In genomic region chr6:2695464-2696095, GRCh38 we compare ENCODE assay signal across 9 cellular contexts. TPM values are rescaled to one million over a fixed set of nuclear protein-coding genes. Genes with fewer than 3 reads are reported as not detected.
DNase-seq lines count a peak whose midpoint lies in the region; ATAC-seq and TF ChIP-seq lines count a peak whose summit lies in the region.
"Had no signal": no experiment of that assay in that cellular context is flagged by ENCODE, and none has a peak within 500 bp of the region (broad histone marks: within the 10 kb centered on the region; RNA-seq: fewer than 3 reads in every experiment).

No MANE protein-coding gene starts in this region.

- no peaks in the 10 kb centered on the region for H3K9me3 Mint-ChIP-seq in neural progenitor cell

- no peaks in the 10 kb centered on the region for H3F3A ChIP-seq in neural progenitor cell (ENCODE audit: low read depth)

- H3K4me3 Mint-ChIP-seq in neural progenitor cell = no peak overlapping the region

- DNase-seq in GM13976 (ENCODE audit: low spot score) (peak; percentile 53), NCI-H226 (peak; percentile 19), cerebellum (ENCODE audit: low spot score) (peak; percentile 7), neural progenitor cell (ENCODE audit: low spot score) (peak; percentile 9), GM19238 (ENCODE audit: insufficient read length, low spot score) (no peak)
- no peak for DNase-seq in stimulated activated CD4-positive, alpha-beta T cell treated with anti-CD3 and anti-CD28 coated beads, Interleukin-4, amount 100 ng/mL, for 4 hours

- H3K4me1 ChIP-seq in neural progenitor cell = no peaks in the 10 kb centered on the region

- no peak overlapping the region for H3K27ac Mint-ChIP-seq in neural progenitor cell

- no peaks in the 10 kb centered on the region for H3K79me2 ChIP-seq in neural progenitor cell (ENCODE audit: low read depth)

- H3K9ac ChIP-seq in neural progenitor cell = no peak overlapping the region
- H3K9ac ChIP-seq: KMS-11 had no signal

- H3K27me3 ChIP-seq in neural progenitor cell = no peaks in the 10 kb centered on the region

- TF ChIP-seq CTCF in GM13976 (IDR thresholded peaks at IDR 0.05; ENCODE audit: borderline replicate concordance, control extremely low read depth, extremely low read depth, insufficient read depth, missing control alignments) (peak; percentile 28), neural progenitor cell (IDR thresholded peaks at IDR 0.05) (peak; percentile 60)

- no peaks in the 10 kb centered on the region for H4K20me1 ChIP-seq in neural progenitor cell (ENCODE audit: low read depth)

- H3K36me3 Mint-ChIP-seq in neural progenitor cell = no peaks in the 10 kb centered on the region

- no peak overlapping the region for H3K27ac ChIP-seq in neural progenitor cell
- H3K27ac ChIP-seq: KMS-11 had no signal

- no peak overlapping the region for H2AFZ ChIP-seq in neural progenitor cell (replicated peaks)

- no peak overlapping the region for H3K4me3 ChIP-seq in neural progenitor cell

- H3K9me3 ChIP-seq in neural progenitor cell (ENCODE audit: low read depth) = no peaks in the 10 kb centered on the region

- peaks cover 5% of the 10 kb centered on the region for H3K4me1 Mint-ChIP-seq in neural progenitor cell

- H3K27me3 Mint-ChIP-seq in neural progenitor cell (ENCODE audit: insufficient read depth, low read depth) = no peaks in the 10 kb centered on the region

- H3K36me3 ChIP-seq in neural progenitor cell = no peaks in the 10 kb centered on the region

- H3K4me2 ChIP-seq in neural progenitor cell = no peak overlapping the region
- H3K4me2 ChIP-seq: KMS-11 had no signal

- ATAC-seq in GM21717 (IDR thresholded peaks at IDR 0.05; ENCODE audit: unreplicated experiment) (no peak), HG03045 (IDR thresholded peaks at IDR 0.05; ENCODE audit: unreplicated experiment) (no peak)

- in situ Hi-C loops in GM13976 (cut with MboI; ENCODE audit: low sequenced_read_pairs, unreplicated experiment) = no loop called here

RNA-seq across cellular contexts. Expression of gene MYLK4, which starts 55.1 kb away (rescaled TPM):
- total RNA-seq in cerebellum (0.45 TPM), neural progenitor cell (ENCODE audit: low replicate concordance) (0.25 TPM in 1 of 2 replicates, not detected in the other)

Comparison
In these comparisons a context has a peak if more than half of its experiments do, and no peak if none do; other contexts are left out.
1. DNase-seq: peak in GM13976 (single experiment), NCI-H226 (single experiment), cerebellum (single experiment) and neural progenitor cell (single experiment); none in stimulated activated CD4-positive, alpha-beta T cell treated with anti-CD3 and anti-CD28 coated beads, Interleukin-4, amount 100 ng/mL, for 4 hours (0 of 2) and GM19238 (single experiment).